26 cellular contexts compared by ENCODE assay signal in the genomic region with DNA sequence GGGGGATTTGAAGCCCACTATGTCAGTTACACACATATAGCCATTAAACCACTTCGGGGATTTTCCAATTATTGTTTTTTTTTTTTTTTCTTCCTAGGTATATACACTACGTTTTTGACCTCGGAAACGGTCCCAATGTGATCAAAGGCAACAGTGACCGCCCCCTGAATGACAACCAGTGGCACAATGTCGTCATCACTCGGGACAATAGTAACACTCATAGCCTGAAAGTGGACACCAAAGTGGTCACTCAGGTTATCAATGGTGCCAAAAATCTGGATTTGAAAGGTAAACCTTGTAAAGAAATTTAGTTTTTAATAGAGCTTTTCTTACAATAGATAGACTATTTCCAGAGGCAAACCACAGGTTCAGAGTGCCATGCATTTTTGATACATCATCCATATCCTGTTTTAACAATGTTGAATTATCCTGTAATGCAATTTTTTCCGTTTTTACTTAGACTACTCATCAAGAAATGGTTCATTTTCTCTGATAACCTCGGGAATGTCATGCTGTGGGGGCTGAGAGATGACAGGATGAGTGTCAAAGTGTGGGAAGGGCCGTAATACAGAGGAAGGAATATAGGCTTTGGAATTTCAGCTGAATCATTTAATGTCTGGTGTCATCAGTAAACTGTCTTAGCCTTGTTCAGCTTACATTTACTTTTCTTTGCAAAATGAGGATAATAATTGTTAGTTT.
DNase-seq lines count a peak whose midpoint lies in the region; ATAC-seq, FAIRE-seq and TF ChIP-seq lines count a peak whose summit lies in the region.
"Had no signal": no experiment of that assay in that cellular context is flagged by ENCODE, and none has a peak within 500 bp of the region (broad histone marks: within the 10 kb centered on the region; RNA-seq: fewer than 3 reads in every experiment).

No MANE protein-coding gene starts in this region.

- no peaks in the 10 kb centered on the region for H3K4me1 ChIP-seq in mammary epithelial cell (ENCODE audit: insufficient read depth, low read length)
- no peaks in the 10 kb centered on the region for H3K4me1 ChIP-seq in breast epithelium
- H3K4me1 ChIP-seq in adipocyte (ENCODE audit: control insufficient read depth, insufficient read depth, low read length), result peaks cover 14% of the 10 kb centered on the region
- H3K4me1 ChIP-seq: heart right ventricle had no signal

- H3K27ac ChIP-seq in mammary epithelial cell (ENCODE audit: insufficient read depth, low read depth, low read length) (no peak overlapping the region), breast epithelium (no peak overlapping the region)
- H3K27ac ChIP-seq: 22Rv1, esophagus squamous epithelium, heart right ventricle had no signal

- in situ Hi-C loops in mammary epithelial cell (cut with MboI; ENCODE audit: low sequenced_read_pairs in 2 of 2), result loop anchor here (25.0 kb wide), 2 partner anchors 1870 to 1895 kb away; no protein-coding TSS in a partner anchor

- peak; percentile 9 for FAIRE-seq in urothelium cell line (lab: Jason Lieb, UNC)
- FAIRE-seq: bronchial epithelial cell, H1, islet of Langerhans, K562 had no signal

- H3K79me2 ChIP-seq in mammary epithelial cell (ENCODE audit: insufficient read depth, low read length), result no peaks in the 10 kb centered on the region

- H3K4me3 Mint-ChIP-seq in nephron progenitor cell, result no peak overlapping the region
- H3K4me3 Mint-ChIP-seq: activated B cell treated with CpG ODN at 0.5 μM for 24 hours; activated CD8-positive, alpha-beta T cell treated with anti-CD3 and anti-CD28 coated beads for 36 hours; activated T-cell treated with anti-CD3 and anti-CD28 coated beads, Interleukin-2, amount 50 U/mL, for 4 hours; CD4-positive, CD25-positive, alpha-beta regulatory T cell; naive B cell; T-helper 17 cell had no signal

- WGBS in mammary epithelial cell (ENCODE audit: low coverage, missing lambda C conversion rate), result 55% methylated on average over 10 of the region's 10 CpGs

- no peaks in the 10 kb centered on the region for H3K27me3 Mint-ChIP-seq in nephron progenitor cell (ENCODE audit: low read depth, poor library complexity)
- H3K27me3 Mint-ChIP-seq: CD4-positive, CD25-positive, alpha-beta regulatory T cell had no signal

- TF ChIP-seq POLR2A in breast epithelium (IDR thresholded peaks at IDR 0.05), result no peak

- intact Hi-C loops in mammary epithelial cell (cut with micrococcal nuclease) (loop anchor here (5.0 kb wide), 1 partner anchor 1090 kb away; no protein-coding TSS in a partner anchor), breast epithelium (cut with DNase I; ENCODE audit: low total_unique reads) (no loop called here)

- CTCF ChIA-PET in mammary epithelial cell (lab: Charles Lee; ENCODE audit: low non-redundant PET), result no interaction called here

- H3K4me1 Mint-ChIP-seq in nephron progenitor cell, result no peaks in the 10 kb centered on the region
- H3K4me1 Mint-ChIP-seq: activated B cell treated with CpG ODN at 0.5 μM for 24 hours; CD4-positive, CD25-positive, alpha-beta regulatory T cell; naive B cell; T-helper 17 cell had no signal

- BruUV-seq in mammary epithelial cell (replicated peaks; lab: Mats Ljungman, UMichigan), result no TSS peak

- TF ChIP-seq CTCF in mammary epithelial cell (conservative IDR thresholded peaks at IDR 0.05 in 1 of 2, IDR thresholded peaks at IDR 0.05 in 1 of 2; ENCODE audit: extremely low read depth in 1 of 2, insufficient read depth in 1 of 2, low read depth in 1 of 2, low read length in 2 of 2), result no peak
- TF ChIP-seq CTCF in breast epithelium (IDR thresholded peaks at IDR 0.05), result no peak
- no peak for TF ChIP-seq CTCF in nephron progenitor cell (IDR thresholded peaks at IDR 0.05)

- no peaks in the 10 kb centered on the region for H3K9me3 ChIP-seq in mammary epithelial cell (replicated peaks; ENCODE audit: insufficient read depth, low read length)
- no peaks in the 10 kb centered on the region for H3K9me3 ChIP-seq in breast epithelium
- H3K9me3 ChIP-seq in adipocyte (ENCODE audit: control insufficient read depth, low read length), result no peaks in the 10 kb centered on the region
- H3K9me3 ChIP-seq: esophagus squamous epithelium, heart right ventricle had no signal

- dilution Hi-C loops in mammary epithelial cell (cut with HindIII; ENCODE audit: low sequenced_read_pairs), result no loop called here

- H3K27me3 ChIP-seq in mammary epithelial cell (ENCODE audit: insufficient read depth, low read length) (no peaks in the 10 kb centered on the region), breast epithelium (no peaks in the 10 kb centered on the region), adipocyte (replicated peaks; ENCODE audit: control insufficient read depth, insufficient read depth, low read length) (no peaks in the 10 kb centered on the region)
- H3K27me3 ChIP-seq: esophagus squamous epithelium had no signal

- H2AFZ ChIP-seq in mammary epithelial cell (ENCODE audit: low read depth, low read length), result no peak overlapping the region

- DNase-seq in mammary epithelial cell (no peak), breast epithelium (ENCODE audit: low spot score in 2 of 2) (no peak), adipocyte (ENCODE audit: low read depth) (peak; percentile 4), foreskin melanocyte (peak; percentile 55), urothelium cell line (ENCODE audit: low spot score) (peak; percentile 14), nephron progenitor cell (no peak), Kasumi-1 (lab: John Stamatoyannopoulos, UW) (no peak)
- DNase-seq: activated B cell treated with CpG ODN at 0.5 μM for 24 hours; activated CD8-positive, alpha-beta T cell treated with anti-CD3 and anti-CD28 coated beads for 36 hours; activated naive CD4-positive, alpha-beta T cell treated with anti-CD3 and anti-CD28 coated beads, Interleukin-2, amount 50 U/mL, for 16 hours; activated T-cell treated with anti-CD3 and anti-CD28 coated beads, Interleukin-2, amount 50 U/mL, for 4 hours; CD4-positive, CD25-positive, alpha-beta regulatory T cell; esophagus squamous epithelium; heart right ventricle; naive B cell; NCI-H1048; NCI-H526 treated with DMSO at 0.1 percent for 48 hours; SIG-M5; T-helper 17 cell had no signal

- no peaks in the 10 kb centered on the region for H4K20me1 ChIP-seq in mammary epithelial cell (ENCODE audit: insufficient read depth, low read length)

- H3K9me3 Mint-ChIP-seq in nephron progenitor cell, result no peaks in the 10 kb centered on the region
- H3K9me3 Mint-ChIP-seq: activated B cell treated with CpG ODN at 0.5 μM for 24 hours; activated CD8-positive, alpha-beta T cell treated with anti-CD3 and anti-CD28 coated beads for 36 hours; activated T-cell treated with anti-CD3 and anti-CD28 coated beads, Interleukin-2, amount 50 U/mL, for 4 hours; CD4-positive, CD25-positive, alpha-beta regulatory T cell; naive B cell had no signal

- H3K36me3 Mint-ChIP-seq in nephron progenitor cell (ENCODE audit: low read depth), result no peaks in the 10 kb centered on the region
- H3K36me3 Mint-ChIP-seq: CD4-positive, CD25-positive, alpha-beta regulatory T cell; naive B cell had no signal

- H3K9ac ChIP-seq in mammary epithelial cell (ENCODE audit: insufficient read depth, low read length) (no peak overlapping the region), adipocyte (ENCODE audit: low read length) (no peak overlapping the region)

- no peak overlapping the region for H3K4me3 ChIP-seq in mammary epithelial cell (replicated peaks in 1 of 3; ENCODE audit: insufficient read depth in 1 of 3, low read depth in 2 of 3, low read length in 3 of 3)
- H3K4me3 ChIP-seq in breast epithelium, result no peak overlapping the region
- H3K4me3 ChIP-seq in adipocyte (ENCODE audit: low read length), result no peak overlapping the region
- H3K4me3 ChIP-seq: esophagus squamous epithelium, heart right ventricle, K562, lung had no signal

- H3K4me2 ChIP-seq in mammary epithelial cell (ENCODE audit: insufficient read depth, low read depth, low read length), result peak overlapping the region; percentile 8

- H3K36me3 ChIP-seq in mammary epithelial cell (ENCODE audit: insufficient read depth, low read length) (no peaks in the 10 kb centered on the region), breast epithelium (no peaks in the 10 kb centered on the region), adipocyte (ENCODE audit: control insufficient read depth, insufficient read depth, low read length, severe bottlenecking) (no peaks in the 10 kb centered on the region)
- H3K36me3 ChIP-seq: esophagus squamous epithelium, heart right ventricle had no signal

- no peak for ATAC-seq in HG03045 (IDR thresholded peaks at IDR 0.05; ENCODE audit: unreplicated experiment)
- ATAC-seq: activated CD8-positive, alpha-beta T cell treated with anti-CD3 and anti-CD28 coated beads for 36 hours; activated T-cell treated with anti-CD3 and anti-CD28 coated beads, Interleukin-2, amount 50 U/mL, for 4 hours; heart right ventricle; K562; T-helper 17 cell had no signal

- no peak overlapping the region for H3K27ac Mint-ChIP-seq in nephron progenitor cell
- H3K27ac Mint-ChIP-seq: activated B cell treated with CpG ODN at 0.5 μM for 24 hours; activated CD8-positive, alpha-beta T cell treated with anti-CD3 and anti-CD28 coated beads for 36 hours; CD4-positive, CD25-positive, alpha-beta regulatory T cell; naive B cell; T-helper 17 cell had no signal

Comparison
In these comparisons a context has a peak if more than half of its experiments do, and no peak if none do; other contexts are left out.
1. DNase-seq: peak in adipocyte (single experiment), foreskin melanocyte (single experiment) and urothelium cell line (single experiment); none in mammary epithelial cell (single experiment), breast epithelium (0 of 2), nephron progenitor cell (single experiment) and Kasumi-1 (0 of 2).